ENCODE assay signal across 19 cellular contexts in genomic region chr20:48627737-48628128, GRCh38.
"Had no signal": no experiment of that assay in that cellular context is flagged by ENCODE, and none has a peak within 500 bp of the region (broad histone marks: within the 10 kb centered on the region; RNA-seq: fewer than 3 reads in every experiment).

No MANE protein-coding gene starts in this region.

- DNase-seq: activated CD4-positive, alpha-beta T cell treated with anti-CD3 and anti-CD28 coated beads, Interleukin-2, amount 50 U/mL, for 1 hour; activated CD4-positive, CD25-positive, alpha-beta regulatory T cell treated with anti-CD3 and anti-CD28 coated beads, Interleukin-2, amount 50 U/mL, for 72 hours; activated T-cell treated with anti-CD3 and anti-CD28 coated beads, Interleukin-2, amount 50 U/mL, for 24 hours; brain microvascular endothelial cell; effector memory CD4-positive, alpha-beta T cell; foreskin keratinocyte; left ventricle myocardium superior; stimulated activated CD4-positive, alpha-beta T cell treated with anti-CD3 and anti-CD28 coated beads, Interleukin-4, amount 100 ng/mL, for 1 hour; stimulated activated naive CD4-positive, alpha-beta T cell treated with Interleukin-2 at 50 U/mL for 16 hours; thyroid gland; WERI-Rb-1 had no signal

- H3K4me1 Mint-ChIP-seq: memory B cell had no signal

- H3K27me3 Mint-ChIP-seq: activated naive CD8-positive, alpha-beta T cell; activated T-cell treated with anti-CD3 and anti-CD28 coated beads, Interleukin-2, amount 50 U/mL, for 24 hours; activated T-helper 17 cell treated with anti-CD3 and anti-CD28 coated beads, Interleukin-2, amount 50 U/mL, for 72 hours; memory B cell had no signal

- H3K4me1 ChIP-seq: foreskin keratinocyte, prostate gland, thyroid gland had no signal

- ATAC-seq: activated T-helper 17 cell treated with anti-CD3 and anti-CD28 coated beads, Interleukin-2, amount 50 U/mL, for 72 hours; foreskin keratinocyte; left ventricle myocardium superior had no signal

- H3K9me3 ChIP-seq: adrenal gland, ascending aorta, prostate gland, thyroid gland had no signal

- H3K36me3 ChIP-seq: prostate gland had no signal

- H3K4me3 ChIP-seq: adrenal gland, ascending aorta, prostate gland, thyroid gland had no signal

- H3K36me3 Mint-ChIP-seq: activated naive CD8-positive, alpha-beta T cell had no signal

- H3K27ac ChIP-seq: adrenal gland, brain microvascular endothelial cell, foreskin keratinocyte, prostate gland, thyroid gland, WERI-Rb-1 had no signal

- FAIRE-seq: colon, TTC549 had no signal

- H3K9me3 Mint-ChIP-seq: activated T-cell treated with anti-CD3 and anti-CD28 coated beads, Interleukin-2, amount 50 U/mL, for 24 hours; activated T-helper 17 cell treated with anti-CD3 and anti-CD28 coated beads, Interleukin-2, amount 50 U/mL, for 72 hours; memory B cell had no signal

- H3K4me3 Mint-ChIP-seq: activated naive CD8-positive, alpha-beta T cell; activated T-cell treated with anti-CD3 and anti-CD28 coated beads, Interleukin-2, amount 50 U/mL, for 24 hours; activated T-helper 17 cell treated with anti-CD3 and anti-CD28 coated beads, Interleukin-2, amount 50 U/mL, for 72 hours; memory B cell had no signal

- H3K27me3 ChIP-seq: adrenal gland, ascending aorta, brain microvascular endothelial cell, foreskin keratinocyte, thyroid gland had no signal
